In genomic region chr3:186612721-186613636, GRCh38 we compare ENCODE assay signal across 1 cellular context.
TF ChIP-seq lines count a peak whose summit lies in the region.

Gene AHSG, plus strand, starts transcription at chr3:186613060. Its CDS starts 82 bp downstream, at chr3:186613142.

TF ChIP-seq in H1, 55 proteins besides CTCF, POLR2A, EP300 and RAD21 (continued from another document):
- TF ChIP-seq KDM4A (IDR thresholded peaks at IDR 0.05; ENCODE audit: low read depth, low read length, severe bottlenecking) = no peak
- TF ChIP-seq MAFK (IDR thresholded peaks at IDR 0.05; ENCODE audit: low read depth, low read length) = no peak
